13 cellular contexts compared by ENCODE assay signal in genomic region chr2:37637122-37637875, GRCh38. TPM values are rescaled to one million over a fixed set of nuclear protein-coding genes. Genes with fewer than 3 reads are reported as not detected.
DNase-seq lines count a peak whose midpoint lies in the region; ATAC-seq and TF ChIP-seq lines count a peak whose summit lies in the region.
"Had no signal": no experiment of that assay in that cellular context is flagged by ENCODE, and none has a peak within 500 bp of the region (broad histone marks: within the 10 kb centered on the region; RNA-seq: fewer than 3 reads in every experiment).

No MANE protein-coding gene starts in this region.

- TF ChIP-seq CTCF in AG09319 (IDR thresholded peaks at IDR 0.05; ENCODE audit: low read depth, low read length) (peak; percentile 22), epithelial cell of proximal tubule (conservative IDR thresholded peaks at IDR 0.05; ENCODE audit: low read depth, low read length) (peak; percentile 7)

- DNase-seq in AG09319 (ENCODE audit: extremely low read depth, low read depth) (no peak), GM04504 (ENCODE audit: low read depth) (peak; percentile 67), RPMI7951 (ENCODE audit: low read depth) (peak; percentile 61), epithelial cell of proximal tubule (ENCODE audit: low read depth) (no peak), HK-2 (ENCODE audit: unreplicated experiment) (no peak), AG08396 (ENCODE audit: low spot score) (no peak)
- DNase-seq in activated CD4-positive, CD25-positive, alpha-beta regulatory T cell treated with anti-CD3 and anti-CD28 coated beads, Interleukin-2, amount 50 U/mL, for 72 hours, result no peak
- DNase-seq: adrenal gland, left colon, NCI-H345, pancreas, T-helper 1 cell had no signal

- no peak overlapping the region for H3K4me3 ChIP-seq in epithelial cell of proximal tubule (ENCODE audit: low read depth, low read length)
- H3K4me3 ChIP-seq: adrenal gland, pancreas had no signal

- ATAC-seq in HG03135 (IDR thresholded peaks at IDR 0.05; ENCODE audit: unreplicated experiment), result no peak
- ATAC-seq: pancreas had no signal

RNA-seq across cellular contexts. Expression of gene CDC42EP3, which starts 34.1 kb away (rescaled TPM):
- 40.9 and 52.5 TPM in 2 replicates for total RNA-seq in RPMI7951 (2014; rRNA removed; shearing (Covaris generic))
- total RNA-seq in epithelial cell of proximal tubule, result 30.0 and 40.9 TPM in 2 replicates

Comparison
In these comparisons a context has a peak if more than half of its experiments do, and no peak if none do; other contexts are left out.
1. DNase-seq: peak in GM04504 (single experiment) and RPMI7951 (single experiment); none in AG09319 (single experiment), epithelial cell of proximal tubule (single experiment), activated CD4-positive, CD25-positive, alpha-beta regulatory T cell treated with anti-CD3 and anti-CD28 coated beads, Interleukin-2, amount 50 U/mL, for 72 hours (single experiment), HK-2 (single experiment) and AG08396 (single experiment).